In the genomic region with DNA sequence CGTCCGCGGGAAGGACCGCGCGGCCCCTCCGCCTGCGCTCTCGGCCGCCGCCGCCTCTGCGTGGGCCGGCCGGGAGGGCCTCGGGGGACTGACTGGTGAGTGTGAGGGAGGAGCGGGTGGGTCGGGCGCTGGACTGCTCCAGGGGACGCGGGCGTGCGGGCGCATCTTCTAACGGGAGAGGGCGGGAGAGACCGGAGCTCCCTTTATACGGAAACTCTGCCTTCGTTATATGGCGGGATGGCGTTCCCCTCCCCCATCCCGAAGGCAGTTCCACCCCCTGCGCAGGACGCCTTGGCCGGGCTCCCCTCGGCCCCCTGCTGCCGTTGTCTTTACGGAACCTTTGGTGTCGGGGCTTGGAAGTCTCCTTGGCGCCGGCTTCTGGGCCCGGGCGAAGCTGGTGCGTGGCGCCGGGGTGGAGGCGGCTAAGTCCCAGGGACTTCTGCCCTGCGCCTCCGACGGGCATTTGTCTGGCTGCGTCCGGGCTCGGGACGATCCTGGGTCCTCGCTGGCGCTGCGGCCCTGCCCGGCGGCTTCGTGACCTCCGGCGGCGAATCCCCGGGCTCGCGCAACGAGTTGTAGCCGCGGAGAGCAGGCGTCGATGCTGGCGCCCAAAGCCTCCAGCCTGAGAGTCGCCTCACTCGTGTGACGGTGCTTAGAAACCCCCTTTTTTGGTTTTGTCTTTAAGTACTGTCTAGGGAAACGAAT, we compare ENCODE assay signal across 8 cellular contexts. TPM values are rescaled to one million over a fixed set of nuclear protein-coding genes. Genes with fewer than 3 reads are reported as not detected.
DNase-seq lines count a peak whose midpoint lies in the region; ATAC-seq and TF ChIP-seq lines count a peak whose summit lies in the region.

No MANE protein-coding gene starts in this region.

- DNase-seq in GM23248 (peak; percentile 91), Right ventricle myocardium inferior (ENCODE audit: missing footprints) (peak; percentile 89), ovary (peak; percentile 64 to 82 (median 75)), transverse colon (peak; percentile 69)

- TF ChIP-seq EP300 in ovary (IDR thresholded peaks at IDR 0.05) (no peak), transverse colon (IDR thresholded peaks at IDR 0.05; ENCODE audit: low read depth) (no peak)

- peaks cover 48% of the 10 kb centered on the region for H3K79me2 ChIP-seq in GM23248 (ENCODE audit: insufficient read depth)
- H3K79me2 ChIP-seq in KMS-11 (ENCODE audit: insufficient read depth, low read depth): peaks cover 52% of the 10 kb centered on the region

- no peaks in the 10 kb centered on the region for H4K20me1 ChIP-seq in GM23248 (ENCODE audit: insufficient read depth)
- H4K20me1 ChIP-seq in KMS-11 (ENCODE audit: insufficient read depth): no peaks in the 10 kb centered on the region

- no peaks in the 10 kb centered on the region for H3K4me1 ChIP-seq in ES-I3 (ENCODE audit: insufficient read depth, low read length)
- peaks cover 21% of the 10 kb centered on the region for H3K4me1 ChIP-seq in GM23248 (ENCODE audit: insufficient read depth)
- H3K4me1 ChIP-seq in KMS-11 (ENCODE audit: low read depth, poor library complexity, severe bottlenecking): peaks cover 33% of the 10 kb centered on the region
- peaks cover 3% of the 10 kb centered on the region for H3K4me1 ChIP-seq in ovary (ENCODE audit: insufficient read depth)
- H3K4me1 ChIP-seq in transverse colon: peaks cover 13 to 33% (median 22%) of the 10 kb centered on the region in 4 donors

- peaks cover 34% of the 10 kb centered on the region for H3K4me1 Mint-ChIP-seq in activated naive CD8-positive, alpha-beta T cell (ENCODE audit: low read depth)

- H3K27me3 ChIP-seq in GM23248 (replicated peaks; ENCODE audit: insufficient read depth) (no peaks in the 10 kb centered on the region), KMS-11 (ENCODE audit: insufficient read depth, low read depth) (no peaks in the 10 kb centered on the region), ovary (no peaks in the 10 kb centered on the region), transverse colon (no peaks in the 10 kb centered on the region)

- H3K4me3 ChIP-seq in GM23248: peak overlapping the region; percentile 89
- H3K4me3 ChIP-seq in KMS-11 (IDR thresholded peaks at IDR 0.05; ENCODE audit: insufficient read depth, low read depth, low read length): peak overlapping the region; percentile 64
- peak overlapping the region; percentile 77 for H3K4me3 ChIP-seq in ovary
- H3K4me3 ChIP-seq in transverse colon: peak overlapping the region; percentile 77 to 90 (median 90)

- TF ChIP-seq POLR2A in ovary (IDR thresholded peaks at IDR 0.05) (no peak), transverse colon (IDR thresholded peaks at IDR 0.05) (peak; percentile 20)

- H3K9ac ChIP-seq in ES-I3 (ENCODE audit: low read depth, low read length) (peak overlapping the region; percentile 80), GM23248 (peak overlapping the region; percentile 97), KMS-11 (peak overlapping the region; percentile 92)

- H3K4me2 ChIP-seq in GM23248 (ENCODE audit: unreplicated experiment) (peak overlapping the region; percentile 96), KMS-11 (peak overlapping the region; percentile 58)

- no peaks in the 10 kb centered on the region for H3K27me3 Mint-ChIP-seq in activated naive CD8-positive, alpha-beta T cell

- H3K4me3 Mint-ChIP-seq in activated naive CD8-positive, alpha-beta T cell: peak overlapping the region; percentile 94

- peaks cover 34% of the 10 kb centered on the region for H3F3A ChIP-seq in GM23248 (ENCODE audit: insufficient read depth)

- H3K9me3 Mint-ChIP-seq in activated naive CD8-positive, alpha-beta T cell (ENCODE audit: low read depth): no peaks in the 10 kb centered on the region

- intact Hi-C loops in Right ventricle myocardium inferior (cut with DNase I): loop anchor here (1.0 to 5.0 kb wide), 3 partner anchors 24 to 239 kb away; partner anchors contain the start of genes ACTL6A and MFN1
- intact Hi-C loops in ovary (cut with DNase I): loop anchor here in 3 of 4 donors (1.0 to 5.0 kb wide), 3 partner anchors 25 to 306 kb away; partner anchors contain the start of gene PIK3CA (in 2 of the 3)
- intact Hi-C loops in transverse colon (cut with DNase I; ENCODE audit: low total_unique reads): loop anchor here (5.0 kb wide), 1 partner anchor 176 kb away; the partner anchor contains the start of gene PIK3CA

- WGBS in GM23248 (ENCODE audit: low coverage in 1 of 2, low lambda C conversion rate in 2 of 2, missing lambda C conversion rate in 2 of 2), 2 experiments: 0 to 1% methylated on average over 47 to 67 of the region's 76 CpGs
- 0 to 1% (median 1%) methylated on average over 51 to 76 of the region's 76 CpGs for WGBS in ovary, 3 donors
- 0% methylated on average over 9 to 53 of the region's 76 CpGs for WGBS in transverse colon (ENCODE audit: low coverage in 1 of 2), 2 donors

- peaks cover 2% of the 10 kb centered on the region for H3K36me3 Mint-ChIP-seq in activated naive CD8-positive, alpha-beta T cell

- in situ Hi-C loops in GM23248 (cut with MboI): loop anchor here (25.0 kb wide), 1 partner anchor 886 kb away; no protein-coding TSS in a partner anchor
- in situ Hi-C loops in transverse colon (cut with MboI; ENCODE audit: low pct_ligation_motif_present in 1 of 4, low pct_unique_long_range_greater_than_20kb in 1 of 4, low sequenced_read_pairs in 3 of 4): loop anchor here in 2 of 4 donors (25.0 kb wide), 1 partner anchor 211 kb away; no protein-coding TSS in a partner anchor

- H3K36me3 ChIP-seq in ES-I3 (ENCODE audit: insufficient read depth, low read length) (no peaks in the 10 kb centered on the region), GM23248 (ENCODE audit: low read depth) (peaks cover 15% of the 10 kb centered on the region), KMS-11 (ENCODE audit: insufficient read depth) (peaks cover 7% of the 10 kb centered on the region; the same call in 1 of the 2 replicates), ovary (no peaks in the 10 kb centered on the region), transverse colon (peaks cover 0 to 2% (median 0%) of the 10 kb centered on the region in 4 donors)

- H3K9me3 ChIP-seq in ES-I3 (ENCODE audit: control insufficient read depth, insufficient read depth, low read length): no peaks in the 10 kb centered on the region
- H3K9me3 ChIP-seq in GM23248 (ENCODE audit: low read depth): no peaks in the 10 kb centered on the region
- no peaks in the 10 kb centered on the region for H3K9me3 ChIP-seq in ovary
- no peaks in the 10 kb centered on the region for H3K9me3 ChIP-seq in transverse colon

- TF ChIP-seq CTCF in KMS-11 (conservative IDR thresholded peaks at IDR 0.05; ENCODE audit: low read depth, low read length): no peak
- TF ChIP-seq CTCF in ovary (IDR thresholded peaks at IDR 0.05): no peak
- no peak for TF ChIP-seq CTCF in transverse colon (IDR thresholded peaks at IDR 0.05)

- no peaks in the 10 kb centered on the region for H3K9me2 ChIP-seq in GM23248 (ENCODE audit: insufficient read depth)

- H3K27ac ChIP-seq in GM23248 (peak overlapping the region; percentile 94), KMS-11 (peak overlapping the region; percentile 86), ovary (peak overlapping the region; percentile 95 to 96), transverse colon (peak overlapping the region; percentile 92 to 98 (median 97))

- ATAC-seq in SK-N-SH treated with all-trans-retinoic acid at 6 μM for 48 hours: peak; percentile 60
- peak; percentile 79 for ATAC-seq in Right ventricle myocardium inferior

- H3K27ac Mint-ChIP-seq in activated naive CD8-positive, alpha-beta T cell: peak overlapping the region; percentile 89

- H2AFZ ChIP-seq in GM23248 (peak overlapping the region; percentile 99), KMS-11 (ENCODE audit: low read depth) (peak overlapping the region; percentile 98)

TF ChIP-seq in SK-N-SH treated with all-trans-retinoic acid at 6 μM for 48 hours, 23 proteins besides CTCF, POLR2A, EP300 and RAD21:
- TF ChIP-seq ESRRG (CRISPR knock-in tag; IDR thresholded peaks at IDR 0.05) (0 out of 2 replicates have a peak, but pooled peaks have one; percentile 12), ZFP30 (CRISPR knock-in tag; IDR thresholded peaks at IDR 0.05) (no peak), SNAI2 (CRISPR knock-in tag; IDR thresholded peaks at IDR 0.05) (no peak), ARNTL (CRISPR knock-in tag; IDR thresholded peaks at IDR 0.05; ENCODE audit: borderline replicate concordance, low read depth) (no peak)

RNA-seq across cellular contexts. Expression of gene ZNF639, which starts 0.5 kb away (rescaled TPM):
- total RNA-seq in GM23248 (2014; rRNA removed; shearing (Covaris generic)): 68.0 and 76.9 TPM in 2 replicates
- polyA plus RNA-seq in GM23248 (2016; fragmentation: Nextera tagmentation; extraction: Ambion mirVana) (26.8 and 27.9 TPM in 2 replicates), ovary (10 to 100 TPM; 32.7 to 37.3 TPM)
- total RNA-seq in Right ventricle myocardium inferior (31.2 TPM), ovary (10 to 100 TPM; 32.9 to 45.2 (median 38.3) TPM), transverse colon (10 to 100 TPM in 3 of 4 donors, 1 to 10 TPM in 1; 9.0 to 42.1 (median 21.9) TPM)

RNA-seq across cellular contexts. Expression of gene MFN1, which starts 24.2 kb away (rescaled TPM):
- 44.7 and 54.9 TPM in 2 replicates for total RNA-seq in GM23248 (2014; rRNA removed; shearing (Covaris generic))
- 19.1 and 22.2 TPM in 2 replicates for polyA plus RNA-seq in GM23248 (2016; fragmentation: Nextera tagmentation; extraction: Ambion mirVana)
- 64.5 TPM for total RNA-seq in Right ventricle myocardium inferior
- total RNA-seq in ovary: 10 to 100 TPM; 35.4 to 49.8 (median 39.6) TPM
- 10 to 100 TPM; 11.8 to 20.2 TPM for polyA plus RNA-seq in ovary
- total RNA-seq in transverse colon: 10 to 100 TPM; 46.8 to 69.4 (median 62.6) TPM

Comparison
In these comparisons a context has a peak if more than half of its experiments do, and no peak if none do; other contexts are left out.
1. Peak in every context shown above with its lines: DNase-seq, ATAC-seq, H3K4me3 ChIP-seq and H3K27ac ChIP-seq.